ENCODE assay signal across 23 cellular contexts in the genomic region with DNA sequence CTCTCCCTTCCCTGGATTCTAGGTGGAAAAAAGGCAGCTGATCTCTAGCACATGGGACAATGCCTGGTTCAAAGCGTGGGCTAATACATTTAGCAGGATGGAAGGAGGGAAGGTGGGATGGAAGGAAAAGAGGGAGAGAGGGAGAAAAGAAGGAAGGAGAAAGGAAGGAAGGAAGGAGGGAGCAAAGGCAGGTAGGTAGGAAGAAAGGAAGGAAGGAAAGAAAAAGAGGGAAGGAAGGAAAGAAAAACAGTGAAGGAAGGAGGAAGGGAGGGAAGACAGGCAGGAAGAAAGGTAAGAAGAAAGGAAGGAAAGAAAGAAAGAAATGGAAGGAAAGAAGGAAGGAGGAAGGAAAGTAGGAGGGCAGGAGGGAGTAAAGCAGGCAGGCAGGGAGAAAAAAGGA. TPM values are rescaled to one million over a fixed set of nuclear protein-coding genes. Genes with fewer than 3 reads are reported as not detected.
A peak's percentile ranks its signal among the peaks of the same experiment; 100 is the strongest.
DNase-seq lines count a peak whose midpoint lies in the region; ATAC-seq and TF ChIP-seq lines count a peak whose summit lies in the region.
"Had no signal": no experiment of that assay in that cellular context is flagged by ENCODE, and none has a peak within 500 bp of the region (broad histone marks: within the 10 kb centered on the region; RNA-seq: fewer than 3 reads in every experiment).

No MANE protein-coding gene starts in this region.

- H3K79me2 ChIP-seq in SK-N-SH (ENCODE audit: insufficient read depth) = no peaks in the 10 kb centered on the region
- H3K79me2 ChIP-seq in neural progenitor cell (ENCODE audit: low read depth) = no peaks in the 10 kb centered on the region

- H3K4me2 ChIP-seq in SK-N-SH (no peak overlapping the region), neural progenitor cell (no peak overlapping the region)
- H3K4me2 ChIP-seq: PC-9 had no signal

- H4K20me1 ChIP-seq in SK-N-SH (ENCODE audit: insufficient read depth) = no peaks in the 10 kb centered on the region
- H4K20me1 ChIP-seq in neural progenitor cell (ENCODE audit: low read depth) = no peaks in the 10 kb centered on the region

- TF ChIP-seq CTCF in SK-N-SH (IDR thresholded peaks at IDR 0.05) = no peak
- TF ChIP-seq CTCF in neural progenitor cell (IDR thresholded peaks at IDR 0.05) = no peak

- CTCF ChIA-PET in SK-N-SH (lab: Yijun Ruan, JAX) = no interaction called here

- 70% methylated on average over 1 of the region's 1 CpG for WGBS in SK-N-SH (ENCODE audit: low lambda C conversion rate)
- WGBS in HUES64 = 57% methylated on average over 1 of the region's 1 CpG

- H3K4me1 Mint-ChIP-seq in neural progenitor cell = peaks cover 33% of the 10 kb centered on the region
- H3K4me1 Mint-ChIP-seq: CD14-positive monocyte; CD8-positive, alpha-beta memory T cell had no signal

- peaks cover 0 to 24% of the 10 kb centered on the region in 2 experiments; a peak in 3 of 4 replicates for H3K4me1 ChIP-seq in SK-N-SH (ENCODE audit: control insufficient read depth in 1 of 2, insufficient read depth in 2 of 2, low read depth in 1 of 2, low read length in 1 of 2)
- H3K4me1 ChIP-seq in HUES64 (ENCODE audit: insufficient read depth, low read length) = peaks cover 50% of the 10 kb centered on the region
- peaks cover 36% of the 10 kb centered on the region for H3K4me1 ChIP-seq in iPS-20b (ENCODE audit: insufficient read depth, low read length)
- peaks cover 24% of the 10 kb centered on the region for H3K4me1 ChIP-seq in neural progenitor cell
- H3K4me1 ChIP-seq: BE2C had no signal

- no peaks in the 10 kb centered on the region for H3K9me3 ChIP-seq in SK-N-SH
- H3K9me3 ChIP-seq in HUES64 (ENCODE audit: insufficient read depth, low read depth, low read length) = no peaks in the 10 kb centered on the region
- H3K9me3 ChIP-seq in iPS-20b (ENCODE audit: insufficient read depth, low read depth, low read length) = no peaks in the 10 kb centered on the region
- H3K9me3 ChIP-seq in neural progenitor cell (ENCODE audit: low read depth) = no peaks in the 10 kb centered on the region
- H3K9me3 ChIP-seq: BE2C, SJSA1 had no signal

- POLR2A ChIA-PET in SK-N-SH (lab: Yijun Ruan, JAX) = no interaction called here

- H3K4me3 ChIP-seq in SK-N-SH (ENCODE audit: low read depth in 2 of 2, low read length in 1 of 2) (no peak overlapping the region), HUES64 (ENCODE audit: low read length) (no peak overlapping the region), iPS-20b (ENCODE audit: low read length) (peak overlapping the region; percentile 23; the same call in 1 of the 2 replicates), neural progenitor cell (no peak overlapping the region)
- H3K4me3 ChIP-seq: PC-9, SJSA1 had no signal

- H2AFZ ChIP-seq in SK-N-SH (ENCODE audit: low read depth) = peak overlapping the region; percentile 60; the same call in 1 of the 2 replicates
- H2AFZ ChIP-seq in neural progenitor cell (replicated peaks) = peak overlapping the region; percentile 88
- H2AFZ ChIP-seq: PC-9 had no signal

- TF ChIP-seq EP300 in SK-N-SH (IDR thresholded peaks at IDR 0.05; ENCODE audit: borderline replicate concordance in 1 of 2, low read depth in 1 of 2, low read length in 1 of 2) = no peak

- H3K9me3 Mint-ChIP-seq in neural progenitor cell = no peaks in the 10 kb centered on the region

- H3K36me3 Mint-ChIP-seq in neural progenitor cell = no peaks in the 10 kb centered on the region
- H3K36me3 Mint-ChIP-seq: CD14-positive monocyte; CD8-positive, alpha-beta memory T cell had no signal

- no peaks in the 10 kb centered on the region for H3F3A ChIP-seq in SK-N-SH (replicated peaks; ENCODE audit: insufficient read depth)
- no peaks in the 10 kb centered on the region for H3F3A ChIP-seq in neural progenitor cell (ENCODE audit: low read depth)

- H3K9ac ChIP-seq in SK-N-SH (no peak overlapping the region), HUES64 (ENCODE audit: low read depth, low read length) (no peak overlapping the region), iPS-20b (ENCODE audit: low read depth, low read length) (peak overlapping the region; percentile 29; the same call in 1 of the 2 replicates), neural progenitor cell (no peak overlapping the region)

- H3K27ac ChIP-seq in SK-N-SH (ENCODE audit: low read depth in 2 of 2, low read length in 1 of 2) (no peak overlapping the region), HUES64 (ENCODE audit: low read depth, low read length) (peak overlapping the region; percentile 26; the same call in 1 of the 2 replicates), iPS-20b (ENCODE audit: low read length) (no peak overlapping the region), neural progenitor cell (no peak overlapping the region)
- H3K27ac ChIP-seq: 22Rv1, PC-9, SJSA1 had no signal

- peak overlapping the region; percentile 0 for H3K27ac Mint-ChIP-seq in neural progenitor cell
- H3K27ac Mint-ChIP-seq: CD8-positive, alpha-beta memory T cell had no signal

- no peaks in the 10 kb centered on the region for H3K9me2 ChIP-seq in SK-N-SH

- ATAC-seq in SK-N-SH treated with all-trans-retinoic acid at 6 μM for 48 hours = no peak
- ATAC-seq in GM21786 (IDR thresholded peaks at IDR 0.05; ENCODE audit: unreplicated experiment) = no peak

- H3K36me3 ChIP-seq in SK-N-SH (replicated peaks in 1 of 2; ENCODE audit: control insufficient read depth in 1 of 2, insufficient read depth in 2 of 2, low read length in 1 of 2) = no peaks in the 10 kb centered on the region
- H3K36me3 ChIP-seq in HUES64 (ENCODE audit: insufficient read depth, low read length) = no peaks in the 10 kb centered on the region
- no peaks in the 10 kb centered on the region for H3K36me3 ChIP-seq in iPS-20b (ENCODE audit: insufficient read depth, low read depth, low read length)
- no peaks in the 10 kb centered on the region for H3K36me3 ChIP-seq in neural progenitor cell
- H3K36me3 ChIP-seq: BE2C had no signal

- H3K27me3 ChIP-seq in SK-N-SH (ENCODE audit: insufficient read depth) = no peaks in the 10 kb centered on the region; the same call in 1 of the 2 replicates
- H3K27me3 ChIP-seq in HUES64 (ENCODE audit: insufficient read depth, low read length) = no peaks in the 10 kb centered on the region
- H3K27me3 ChIP-seq in iPS-20b (ENCODE audit: insufficient read depth, low read length) = no peaks in the 10 kb centered on the region
- no peaks in the 10 kb centered on the region for H3K27me3 ChIP-seq in neural progenitor cell
- H3K27me3 ChIP-seq: BE2C, SJSA1 had no signal

- no peak for TF ChIP-seq RAD21 in SK-N-SH (IDR thresholded peaks at IDR 0.05; ENCODE audit: low read length)

- no peak overlapping the region for H3K4me3 Mint-ChIP-seq in neural progenitor cell
- H3K4me3 Mint-ChIP-seq: CD14-positive monocyte; CD8-positive, alpha-beta memory T cell had no signal

- H3K27me3 Mint-ChIP-seq in neural progenitor cell (ENCODE audit: insufficient read depth, low read depth) = peaks cover 12% of the 10 kb centered on the region

- DNase-seq in SK-N-SH (no peak), neural progenitor cell (ENCODE audit: low spot score) (no peak), NCI-H1048 (lab: John Stamatoyannopoulos, UW) (no peak), HuH-7.5 (ENCODE audit: low spot score) (no peak)
- DNase-seq: BE2C; CD8-positive, alpha-beta memory T cell; DND-41; KBM-7; MV-4-11; NCI-H2029; NCI-H446 treated with DMSO at 0.1 percent for 48 hours; NCI-H526; NCI-H82; NK-92 treated with Interleukin-12 subunit alpha and Interleukin-12 subunit beta, amount 100 ng/mL, for 24 hours; PC-9; Right ventricle myocardium superior had no signal

TF ChIP-seq in SK-N-SH, 30 proteins besides CTCF, POLR2A, EP300 and RAD21 (continues in another document):
- TF ChIP-seq, protein P1, sequence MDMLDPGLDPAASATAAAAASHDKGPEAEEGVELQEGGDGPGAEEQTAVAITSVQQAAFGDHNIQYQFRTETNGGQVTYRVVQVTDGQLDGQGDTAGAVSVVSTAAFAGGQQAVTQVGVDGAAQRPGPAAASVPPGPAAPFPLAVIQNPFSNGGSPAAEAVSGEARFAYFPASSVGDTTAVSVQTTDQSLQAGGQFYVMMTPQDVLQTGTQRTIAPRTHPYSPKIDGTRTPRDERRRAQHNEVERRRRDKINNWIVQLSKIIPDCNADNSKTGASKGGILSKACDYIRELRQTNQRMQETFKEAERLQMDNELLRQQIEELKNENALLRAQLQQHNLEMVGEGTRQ (IDR thresholded peaks at IDR 0.05; ENCODE audit: borderline replicate concordance, low read depth, low read length) = no peak
- TF ChIP-seq PBX3 (IDR thresholded peaks at IDR 0.05) (no peak), MXI1 (IDR thresholded peaks at IDR 0.05; ENCODE audit: low read depth, low read length) (no peak)

TF ChIP-seq in SK-N-SH treated with all-trans-retinoic acid at 6 μM for 48 hours, 23 proteins besides CTCF, POLR2A, EP300 and RAD21 (continues in another document):
- TF ChIP-seq PPARA (CRISPR knock-in tag; IDR thresholded peaks at IDR 0.05; ENCODE audit: borderline replicate concordance) = no peak
- TF ChIP-seq POU6F1 (CRISPR knock-in tag; IDR thresholded peaks at IDR 0.05; ENCODE audit: borderline replicate concordance, low read depth) = no peak
- no peak for TF ChIP-seq ZNF565 (CRISPR knock-in tag; conservative IDR thresholded peaks at IDR 0.05; ENCODE audit: low read depth)
- TF ChIP-seq ZFP30 (CRISPR knock-in tag; IDR thresholded peaks at IDR 0.05) = no peak
- no peak for TF ChIP-seq GLIS3 (CRISPR knock-in tag; IDR thresholded peaks at IDR 0.05)
- TF ChIP-seq RARB (CRISPR knock-in tag; IDR thresholded peaks at IDR 0.05) = no peak
- no peak for TF ChIP-seq SNAI2 (CRISPR knock-in tag; IDR thresholded peaks at IDR 0.05)
- no peak for TF ChIP-seq ZC3H10 (CRISPR knock-in tag; IDR thresholded peaks at IDR 0.05)

RNA-seq across cellular contexts. Expression of gene PALM2AKAP2, which starts 12.2 kb away (rescaled TPM):
- 3.6 and 4.3 TPM in 2 replicates for polyA plus RNA-seq in SK-N-SH (2012; rRNA removed)
- polyA plus RNA-seq in SK-N-SH (2012; cell fraction: cytosol; rRNA removed) = 4.1 and 4.8 TPM in 2 replicates
- polyA plus RNA-seq in SK-N-SH (2012; cell fraction: nucleus; rRNA removed) = 1.9 and 2.7 TPM in 2 replicates
- polyA plus RNA-seq in HUES64 (2013, experiment 1 of 2) = 4.3 TPM
- 6.6 TPM for polyA plus RNA-seq in HUES64 (2013, experiment 2 of 2)
- 3.9 and 12.0 TPM in 2 replicates for total RNA-seq in neural progenitor cell (ENCODE audit: low replicate concordance)
- total RNA-seq: CD8-positive, alpha-beta memory T cell had no signal
- polyA plus RNA-seq: CD14-positive monocyte had no signal
